ENCODE assay signal across 18 cellular contexts in the genomic region with DNA sequence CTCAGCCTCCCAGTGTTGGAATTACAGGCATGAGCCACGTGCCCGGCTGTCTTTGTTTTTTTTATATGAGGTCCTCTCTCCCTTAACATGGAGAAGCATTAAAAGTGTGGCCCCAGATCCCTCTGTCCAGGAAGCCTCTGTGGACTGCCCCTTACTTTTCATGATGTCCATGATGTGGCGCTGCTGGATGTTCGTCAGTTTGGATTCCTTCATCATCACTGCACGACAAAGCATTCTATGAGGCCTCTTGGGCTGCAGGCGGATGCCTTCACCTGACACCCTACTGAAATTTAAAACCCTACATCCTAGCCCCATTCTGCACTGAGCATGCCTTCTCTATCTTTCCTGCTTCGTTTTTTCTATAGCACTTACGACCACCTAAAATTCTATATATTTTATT. TPM values are rescaled to one million over a fixed set of nuclear protein-coding genes. Genes with fewer than 3 reads are reported as not detected.
DNase-seq lines count a peak whose midpoint lies in the region; TF ChIP-seq lines count a peak whose summit lies in the region.
"Had no signal": no experiment of that assay in that cellular context is flagged by ENCODE, and none has a peak within 500 bp of the region (broad histone marks: within the 10 kb centered on the region; RNA-seq: fewer than 3 reads in every experiment).

No MANE protein-coding gene starts in this region.

- H3K27ac Mint-ChIP-seq in brain: peak overlapping the region in 3 of 5 experiments; percentile 53 to 78 (median 60)
- peak overlapping the region in 1 of 3 experiments; percentile 19 for H3K27ac Mint-ChIP-seq in nephron
- H3K27ac Mint-ChIP-seq: activated naive CD4-positive, alpha-beta T cell treated with anti-CD3 and anti-CD28 coated beads, Interleukin-2, amount 50 U/mL, for 24 hours had no signal

- H4K20me1 ChIP-seq in hepatocyte (ENCODE audit: insufficient read depth, poor library complexity, severe bottlenecking): no peaks in the 10 kb centered on the region

- peak overlapping the region in 4 of 5 experiments; percentile 51 to 66 (median 60) for H3K4me3 Mint-ChIP-seq in brain
- H3K4me3 Mint-ChIP-seq in nephron: peak overlapping the region; percentile 20 to 70 (median 57)
- H3K4me3 Mint-ChIP-seq: central memory CD8-positive, alpha-beta T cell had no signal

- H3K4me1 Mint-ChIP-seq in brain (peaks cover 36% of the 10 kb centered on the region), nephron (peaks cover 21% of the 10 kb centered on the region)

- POLR2A ChIA-PET in RWPE1 (lab: Yijun Ruan, JAX; ENCODE audit: low non-redundant PET): interaction anchor here (0.6 kb wide), 1 partner anchor 636 kb away, joined by 14 read pairs; no protein-coding TSS in a partner anchor

- 68% methylated on average over 8 of the region's 8 CpGs for WGBS in suprapubic skin
- 57% methylated on average over 8 of the region's 8 CpGs for WGBS in hepatocyte (ENCODE audit: low lambda C conversion rate, missing lambda C conversion rate)

- H3K9me2 ChIP-seq in hepatocyte (replicated peaks; ENCODE audit: insufficient read depth): no peaks in the 10 kb centered on the region

- H3K27ac ChIP-seq in suprapubic skin (no peak overlapping the region), RWPE1 (no peak overlapping the region), hepatocyte (no peak overlapping the region)
- H3K27ac ChIP-seq: PC-9, upper lobe of left lung had no signal

- TF ChIP-seq POLR2A in suprapubic skin (IDR thresholded peaks at IDR 0.05): no peak

- CTCF ChIA-PET in RWPE1 (lab: Yijun Ruan, JAX): interaction anchor here (0.7 kb wide), 1 partner anchor 1001 kb away, joined by 3 read pairs; no protein-coding TSS in a partner anchor

- H3K27me3 ChIP-seq in suprapubic skin: no peaks in the 10 kb centered on the region
- H3K27me3 ChIP-seq in hepatocyte: no peaks in the 10 kb centered on the region
- H3K27me3 ChIP-seq: upper lobe of left lung had no signal

- H3K9me3 ChIP-seq in suprapubic skin: no peaks in the 10 kb centered on the region
- H3K9me3 ChIP-seq in hepatocyte (ENCODE audit: low read depth): no peaks in the 10 kb centered on the region
- H3K9me3 ChIP-seq: HAP-1, upper lobe of left lung had no signal

- TF ChIP-seq EP300 in suprapubic skin (IDR thresholded peaks at IDR 0.05): no peak

- DNase-seq in Daoy (ENCODE audit: low read depth): peak; percentile 31
- DNase-seq in KBM-7: peak; percentile 9
- no peak for DNase-seq in suprapubic skin (ENCODE audit: low spot score in 2 of 2)
- no peak for DNase-seq in RWPE1 (ENCODE audit: low spot score)
- no peak for DNase-seq in hepatocyte (ENCODE audit: low spot score)
- DNase-seq: head of caudate nucleus; NCI-H1105; PC-9; retina; stimulated activated CD4-positive, alpha-beta T cell treated with anti-CD3 and anti-CD28 coated beads, Interleukin-2, amount 100 ng/mL, for 24 hours; SW 1271; upper lobe of left lung had no signal

- peaks cover 26% of the 10 kb centered on the region for H3K79me2 ChIP-seq in hepatocyte

- in situ Hi-C loops in KBM-7 (cut with MboI; ENCODE audit: low pct_unique_long_range_greater_than_20kb, low sequenced_read_pairs): no loop called here

- peaks cover 7% of the 10 kb centered on the region for H3K27me3 Mint-ChIP-seq in brain
- H3K27me3 Mint-ChIP-seq in nephron (ENCODE audit: low read depth): peaks cover 9% of the 10 kb centered on the region

- H3K36me3 Mint-ChIP-seq in brain (peaks cover 4% of the 10 kb centered on the region), nephron (ENCODE audit: low read depth) (peaks cover 6% of the 10 kb centered on the region)

- TF ChIP-seq CTCF in brain (conservative IDR thresholded peaks at IDR 0.05) (no peak), nephron (IDR thresholded peaks at IDR 0.05; ENCODE audit: unreplicated experiment in 3 of 3) (no peak), suprapubic skin (IDR thresholded peaks at IDR 0.05) (no peak), RWPE1 (conservative IDR thresholded peaks at IDR 0.05; ENCODE audit: low read depth) (no peak), hepatocyte (IDR thresholded peaks at IDR 0.05; ENCODE audit: poor library complexity) (no peak)

- H3K4me1 ChIP-seq in suprapubic skin (peaks cover 22% of the 10 kb centered on the region), hepatocyte (ENCODE audit: insufficient read depth) (peaks cover 14% of the 10 kb centered on the region)

- H3K4me3 ChIP-seq in suprapubic skin: no peak overlapping the region
- H3K4me3 ChIP-seq in hepatocyte: no peak overlapping the region
- H3K4me3 ChIP-seq: HAP-1, PC-9, upper lobe of left lung had no signal

- H3K36me3 ChIP-seq in suprapubic skin (no peaks in the 10 kb centered on the region), hepatocyte (replicated peaks; ENCODE audit: insufficient read depth, low read depth) (no peaks in the 10 kb centered on the region)

- H3K9me3 Mint-ChIP-seq in brain (no peaks in the 10 kb centered on the region), nephron (no peaks in the 10 kb centered on the region)
- H3K9me3 Mint-ChIP-seq: activated naive CD4-positive, alpha-beta T cell treated with anti-CD3 and anti-CD28 coated beads, Interleukin-2, amount 50 U/mL, for 24 hours; central memory CD8-positive, alpha-beta T cell had no signal

- H3K4me2 ChIP-seq in hepatocyte: no peak overlapping the region

- no peak overlapping the region for H2AFZ ChIP-seq in hepatocyte
- H2AFZ ChIP-seq: PC-9 had no signal

RNA-seq across cellular contexts. Expression of a gene that starts 2.1 kb away (rescaled TPM):
- 3.4 TPM in 1 of 2 replicates, not detected in the other for total RNA-seq in Daoy (2014; rRNA removed; shearing (Covaris generic))
- polyA plus RNA-seq in brain (ENCODE audit: insufficient read depth, low read depth, low replicate concordance): 1.2 TPM
- not detected for total RNA-seq in suprapubic skin
- total RNA-seq in hepatocyte: 0.30 TPM in 1 of 2 replicates, not detected in the other
- polyA plus RNA-seq in hepatocyte: 0.29 TPM in 1 of 2 replicates, not detected in the other

RNA-seq across cellular contexts. Expression of a gene that starts 2.2 kb away (rescaled TPM):
- 138 and 183 TPM in 2 replicates for total RNA-seq in Daoy (2014; rRNA removed; shearing (Covaris generic))
- 105 TPM for polyA plus RNA-seq in brain (ENCODE audit: insufficient read depth, low read depth, low replicate concordance)
- total RNA-seq in suprapubic skin: 10 to 100 TPM; 60.1 to 66.8 (median 64.1) TPM
- total RNA-seq in hepatocyte: 59.4 and 74.3 TPM in 2 replicates
- polyA plus RNA-seq in hepatocyte: 119 and 129 TPM in 2 replicates

RNA-seq across cellular contexts. Expression of a gene that starts 33.0 kb away (rescaled TPM):
- total RNA-seq in Daoy (2014; rRNA removed; shearing (Covaris generic)): not detected in 2 replicates
- polyA plus RNA-seq in brain (ENCODE audit: insufficient read depth, low read depth, low replicate concordance): 81.2 TPM
- total RNA-seq in suprapubic skin: 10 to 100 TPM; 15.2 to 30.8 (median 20.5) TPM
- not detected in 2 replicates for total RNA-seq in hepatocyte
- polyA plus RNA-seq in hepatocyte: not detected in 2 replicates
- total RNA-seq: endothelial cell of umbilical vein, PC-9 had no signal
- polyA plus RNA-seq: endothelial cell of umbilical vein had no signal

RNA-seq across cellular contexts. Expression of a gene that starts 45.2 kb away (rescaled TPM):
- total RNA-seq in Daoy (2014; rRNA removed; shearing (Covaris generic)): 22.2 and 33.6 TPM in 2 replicates
- polyA plus RNA-seq in brain (ENCODE audit: insufficient read depth, low read depth, low replicate concordance) (16.2 TPM), hepatocyte (11.7 and 15.0 TPM in 2 replicates)
- total RNA-seq in suprapubic skin (100 to 1,000 TPM; 125 to 157 (median 131) TPM), hepatocyte (20.3 and 26.1 TPM in 2 replicates)

Comparison
In these comparisons a context has a peak if more than half of its experiments do, and no peak if none do; other contexts are left out.
1. DNase-seq: peak in Daoy (single experiment) and KBM-7 (single experiment); none in suprapubic skin (0 of 2), RWPE1 (single experiment) and hepatocyte (single experiment).
2. RNA of a gene that starts 33.0 kb away (total RNA-seq): 15.2 to 30.8 TPM in suprapubic skin; not detected in Daoy and not detected in hepatocyte; every median in the first group is over 10 times any median in the second.